ENCODE assay signal across 8 cellular contexts in the genomic region with DNA sequence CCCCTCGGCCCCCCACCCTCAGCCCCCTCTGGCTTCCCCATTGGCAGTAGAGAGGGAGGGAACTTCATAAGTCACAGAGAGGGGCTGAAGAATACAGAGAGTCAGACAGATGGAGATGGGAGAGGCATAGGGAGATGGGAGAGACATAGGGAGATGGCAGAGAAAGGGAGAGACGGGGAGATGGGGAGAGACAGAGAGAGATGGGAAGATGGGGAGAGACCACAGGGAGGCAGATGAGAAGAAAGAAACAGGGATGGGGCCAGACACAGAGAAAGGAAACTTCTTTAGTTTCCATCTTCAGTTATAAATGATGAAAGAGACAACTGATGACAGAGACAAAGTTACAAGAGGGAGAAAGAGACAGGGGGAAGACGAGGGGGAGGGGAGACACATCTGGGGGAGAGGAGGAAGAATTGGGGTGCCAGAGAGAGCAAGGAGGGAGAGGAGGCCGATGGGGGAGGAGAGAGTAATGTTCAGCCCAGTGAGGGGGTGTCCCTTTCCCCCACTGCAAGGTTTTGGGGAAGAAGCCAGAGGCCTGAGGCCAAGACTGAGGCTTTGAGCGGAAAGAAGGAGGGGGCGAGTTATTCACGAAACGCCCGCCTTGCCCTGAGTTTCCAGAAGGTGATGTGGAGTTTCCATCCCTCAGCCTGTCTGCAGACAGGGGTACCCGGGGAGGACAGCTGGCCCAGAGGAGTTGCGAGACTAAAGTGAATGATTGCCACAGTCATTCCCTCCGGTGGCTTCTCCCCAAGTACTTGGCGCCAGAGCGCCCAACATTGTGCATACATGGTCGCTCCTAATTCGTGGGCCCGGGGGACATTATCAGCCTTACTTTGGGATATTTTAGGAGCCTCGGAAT. TPM values are rescaled to one million over a fixed set of nuclear protein-coding genes. Genes with fewer than 3 reads are reported as not detected.
DNase-seq lines count a peak whose midpoint lies in the region; ATAC-seq and TF ChIP-seq lines count a peak whose summit lies in the region.

No MANE protein-coding gene starts in this region.

- peak; percentile 95 for DNase-seq in activated CD8-positive, alpha-beta T cell treated with anti-CD3 and anti-CD28 coated beads for 36 hours
- DNase-seq in stimulated activated CD8-positive, alpha-beta memory T cell treated with anti-CD3 and anti-CD28 coated beads, Interleukin-15, amount 100 ng/mL, for 4 hours (ENCODE audit: low read depth in 2 of 2): peak; percentile 65 to 85
- DNase-seq in GM19238 (ENCODE audit: insufficient read length, low spot score) (no peak), NCI-H1092 (lab: John Stamatoyannopoulos, UW) (no peak), inferior parietal cortex (ENCODE audit: extremely low spot score) (no peak)

- H3K4me1 ChIP-seq in iPS-18a (ENCODE audit: control insufficient read depth, low read depth, low read length): peaks cover 4% of the 10 kb centered on the region

- POLR2A ChIA-PET in activated CD8-positive, alpha-beta T cell treated with anti-CD3 and anti-CD28 coated beads for 36 hours (lab: Charles Lee): interaction anchor here (0.6 to 27.0 kb wide), 8 partner anchors 6 to 275 kb away, joined by 3 to 521 read pairs (median 8); a partner anchor contains a TSS

- H3K27me3 ChIP-seq in iPS-18a (ENCODE audit: control insufficient read depth, insufficient read depth, low read length): no peaks in the 10 kb centered on the region

- ATAC-seq in HG03571 (IDR thresholded peaks at IDR 0.05; ENCODE audit: unreplicated experiment): peak; percentile 8
- ATAC-seq in activated CD8-positive, alpha-beta T cell treated with anti-CD3 and anti-CD28 coated beads for 36 hours: peak; percentile 50

- CTCF ChIA-PET in activated CD8-positive, alpha-beta T cell treated with anti-CD3 and anti-CD28 coated beads for 36 hours (lab: Charles Lee): interaction anchor here (1.2 to 10.2 kb wide), 4 partner anchors 8 to 14 kb away, joined by 3 to 128 read pairs (median 28); a partner anchor contains a TSS

- intact Hi-C loops in activated CD8-positive, alpha-beta T cell treated with anti-CD3 and anti-CD28 coated beads for 36 hours (cut with micrococcal nuclease): no loop called here

- no peaks in the 10 kb centered on the region for H3K9me3 ChIP-seq in iPS-18a (ENCODE audit: control insufficient read depth, low read depth, low read length)

- peak overlapping the region; percentile 31 for H3K27ac ChIP-seq in iPS-18a (ENCODE audit: low read length)

- peak overlapping the region; percentile 97 for H3K4me3 Mint-ChIP-seq in activated CD8-positive, alpha-beta T cell treated with anti-CD3 and anti-CD28 coated beads for 36 hours

- H3K27me3 Mint-ChIP-seq in activated CD8-positive, alpha-beta T cell treated with anti-CD3 and anti-CD28 coated beads for 36 hours: no peaks in the 10 kb centered on the region

- H3K36me3 ChIP-seq in iPS-18a (ENCODE audit: control insufficient read depth, low read depth, low read length): peaks cover 28% of the 10 kb centered on the region

- peak overlapping the region; percentile 92 for H3K4me3 ChIP-seq in iPS-18a (ENCODE audit: low read length)

- peak overlapping the region; percentile 100 for H3K27ac Mint-ChIP-seq in activated CD8-positive, alpha-beta T cell treated with anti-CD3 and anti-CD28 coated beads for 36 hours

- H3K9me3 Mint-ChIP-seq in activated CD8-positive, alpha-beta T cell treated with anti-CD3 and anti-CD28 coated beads for 36 hours: no peaks in the 10 kb centered on the region

- TF ChIP-seq POLR2A in GM19099 (IDR thresholded peaks at IDR 0.05; ENCODE audit: extremely low read depth, insufficient read length, low read depth): peak; percentile 50

- TF ChIP-seq CTCF in activated CD8-positive, alpha-beta T cell treated with anti-CD3 and anti-CD28 coated beads for 36 hours (IDR thresholded peaks at IDR 0.05): no peak

- peaks cover 40% of the 10 kb centered on the region for H3K36me3 Mint-ChIP-seq in activated CD8-positive, alpha-beta T cell treated with anti-CD3 and anti-CD28 coated beads for 36 hours (ENCODE audit: low read depth)

- peaks cover 55% of the 10 kb centered on the region for H3K4me1 Mint-ChIP-seq in activated CD8-positive, alpha-beta T cell treated with anti-CD3 and anti-CD28 coated beads for 36 hours (ENCODE audit: low read depth)

- H3K9ac ChIP-seq in iPS-18a (ENCODE audit: low read length): no peak overlapping the region

RNA-seq across cellular contexts. Expression of a gene that starts 0.7 kb away (rescaled TPM):
- total RNA-seq in activated CD8-positive, alpha-beta T cell treated with anti-CD3 and anti-CD28 coated beads for 36 hours: 100 to 1,000 TPM; 165 to 171 TPM

RNA-seq across cellular contexts. Expression of a gene that starts 3.0 kb away (rescaled TPM):
- total RNA-seq in activated CD8-positive, alpha-beta T cell treated with anti-CD3 and anti-CD28 coated beads for 36 hours: 10 to 100 TPM; 11.8 to 12.0 TPM

RNA-seq across cellular contexts. Expression of a gene that starts 6.0 kb away (rescaled TPM):
- 10 to 100 TPM; 59.0 to 62.1 TPM for total RNA-seq in activated CD8-positive, alpha-beta T cell treated with anti-CD3 and anti-CD28 coated beads for 36 hours

RNA-seq across cellular contexts. Expression of a gene that starts 14.2 kb away (rescaled TPM):
- 100 to 1,000 TPM; 275 to 286 TPM for total RNA-seq in activated CD8-positive, alpha-beta T cell treated with anti-CD3 and anti-CD28 coated beads for 36 hours

RNA-seq across cellular contexts. Expression of a gene that starts 19.4 kb away (rescaled TPM):
- total RNA-seq in activated CD8-positive, alpha-beta T cell treated with anti-CD3 and anti-CD28 coated beads for 36 hours: 10 to 100 TPM; 45.6 to 49.5 TPM

Comparison
In these comparisons a context has a peak if more than half of its experiments do, and no peak if none do; other contexts are left out.
1. DNase-seq: peak in activated CD8-positive, alpha-beta T cell treated with anti-CD3 and anti-CD28 coated beads for 36 hours (single experiment) and stimulated activated CD8-positive, alpha-beta memory T cell treated with anti-CD3 and anti-CD28 coated beads, Interleukin-15, amount 100 ng/mL, for 4 hours (2 of 2); none in GM19238 (single experiment), NCI-H1092 (single experiment) and inferior parietal cortex (single experiment).